23 cellular contexts compared by ENCODE assay signal in the genomic region with DNA sequence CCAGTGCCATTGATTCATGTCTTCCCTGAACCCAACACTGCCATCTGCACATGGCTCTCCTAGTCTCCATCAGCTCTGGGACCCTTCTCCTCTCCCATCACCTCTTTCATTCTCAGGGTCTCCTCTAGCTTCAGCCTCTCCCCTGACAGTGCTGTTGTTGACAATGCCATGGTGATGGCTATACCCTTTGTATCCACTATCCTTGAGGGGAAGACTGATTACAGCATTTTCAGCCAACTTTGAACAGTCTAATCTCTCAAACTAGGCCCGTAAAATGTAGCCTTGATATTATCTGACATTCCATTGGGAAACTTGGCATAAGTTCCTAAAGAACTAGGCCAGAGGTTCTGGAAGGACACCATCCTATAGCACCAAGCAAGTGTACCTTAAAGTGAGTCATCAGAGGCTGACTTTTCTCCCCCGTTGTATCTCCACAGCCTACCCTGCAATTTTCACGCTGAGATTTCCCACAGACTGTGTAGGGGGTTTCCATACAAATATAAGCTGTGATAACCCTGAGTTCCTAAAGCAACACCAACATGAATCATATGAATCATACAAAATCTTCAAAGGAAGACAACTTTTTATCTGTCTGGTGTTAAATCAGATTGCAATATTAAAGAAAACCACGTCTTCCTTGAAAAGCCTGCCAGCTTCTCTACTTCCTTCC. TPM values are rescaled to one million over a fixed set of nuclear protein-coding genes. Genes with fewer than 3 reads are reported as not detected.
DNase-seq lines count a peak whose midpoint lies in the region; ATAC-seq, FAIRE-seq and TF ChIP-seq lines count a peak whose summit lies in the region.
"Had no signal": no experiment of that assay in that cellular context is flagged by ENCODE, and none has a peak within 500 bp of the region (broad histone marks: within the 10 kb centered on the region; RNA-seq: fewer than 3 reads in every experiment).

No MANE protein-coding gene starts in this region.

- ATAC-seq in GM19463 (IDR thresholded peaks at IDR 0.05; ENCODE audit: unreplicated experiment) (no peak), GM18520 (IDR thresholded peaks at IDR 0.05; ENCODE audit: unreplicated experiment) (no peak), HG02571 (IDR thresholded peaks at IDR 0.05; ENCODE audit: unreplicated experiment) (no peak)
- ATAC-seq: WTC11 had no signal

- H3K27ac ChIP-seq in 22Rv1, result peak overlapping the region; percentile 34; the same call in 1 of the 2 replicates
- H3K27ac ChIP-seq in hepatocyte, result peak overlapping the region; percentile 80
- H3K27ac ChIP-seq: right atrium auricular region had no signal

- H3K27me3 ChIP-seq in hepatocyte, result no peaks in the 10 kb centered on the region
- H3K27me3 ChIP-seq: right atrium auricular region had no signal

- FAIRE-seq in RCC 7860 (lab: Jason Lieb, UNC), result no peak
- FAIRE-seq: D721Med, GM18507 had no signal

- H4K20me1 ChIP-seq in hepatocyte (ENCODE audit: insufficient read depth, poor library complexity, severe bottlenecking), result no peaks in the 10 kb centered on the region

- H3K36me3 ChIP-seq in hepatocyte (replicated peaks; ENCODE audit: insufficient read depth, low read depth), result no peaks in the 10 kb centered on the region
- H3K36me3 ChIP-seq: right atrium auricular region had no signal

- H3K9me3 ChIP-seq in hepatocyte (ENCODE audit: low read depth), result no peaks in the 10 kb centered on the region
- H3K9me3 ChIP-seq: right atrium auricular region had no signal

- 38% methylated on average over 4 of the region's 4 CpGs for WGBS in hepatocyte (ENCODE audit: low lambda C conversion rate, missing lambda C conversion rate)

- H3K79me2 ChIP-seq in hepatocyte, result no peaks in the 10 kb centered on the region

- TF ChIP-seq CTCF in 22Rv1 (IDR thresholded peaks at IDR 0.05) (no peak), GM12865 (IDR thresholded peaks at IDR 0.05; ENCODE audit: insufficient read depth, low read depth, low read length, missing control alignments) (no peak), hepatocyte (IDR thresholded peaks at IDR 0.05; ENCODE audit: poor library complexity) (no peak)

- DNase-seq in GM12865 (ENCODE audit: low read depth) (peak; percentile 32), RCC 7860 (ENCODE audit: low spot score) (peak; percentile 82), hepatocyte (ENCODE audit: low spot score) (peak; percentile 47)
- DNase-seq in stimulated activated naive CD4-positive, alpha-beta T cell treated with Interleukin-2 at 50 U/mL for 16 hours (lab: John Stamatoyannopoulos, UW), result no peak
- DNase-seq: activated gamma-delta T cell, AML-193, dermis blood vessel endothelial cell, erythroblast, islet precursor cell, NCI-H2029 treated with DMSO at 0.1 percent for 48 hours, NCI-H82, T-helper 1 cell had no signal

- no peaks in the 10 kb centered on the region for H3K9me2 ChIP-seq in hepatocyte (replicated peaks; ENCODE audit: insufficient read depth)

- H3K4me1 ChIP-seq in hepatocyte (ENCODE audit: insufficient read depth), result peaks cover 20% of the 10 kb centered on the region
- H3K4me1 ChIP-seq: right atrium auricular region had no signal

- H2AFZ ChIP-seq in hepatocyte, result no peak overlapping the region

- H3K4me2 ChIP-seq in hepatocyte, result no peak overlapping the region

- H3K4me3 ChIP-seq in GM12865 (ENCODE audit: low read depth, low read length) (no peak overlapping the region), hepatocyte (no peak overlapping the region)
- H3K4me3 ChIP-seq: right atrium auricular region had no signal

RNA-seq across cellular contexts. Expression of gene HAO2, which starts 5.8 kb away (rescaled TPM):
- total RNA-seq in hepatocyte, result 14.2 and 16.6 TPM in 2 replicates
- polyA plus RNA-seq in hepatocyte, result 5.7 and 14.2 TPM in 2 replicates
- total RNA-seq: dermis blood vessel endothelial cell, mesothelial cell of epicardium, neural crest cell, right atrium auricular region had no signal

RNA-seq across cellular contexts. Expression of gene HSD3B2, which starts 40.6 kb away (rescaled TPM):
- 3.4 and 7.3 TPM in 2 replicates for total RNA-seq in hepatocyte
- polyA plus RNA-seq in hepatocyte, result 2.2 and 4.6 TPM in 2 replicates
- total RNA-seq: dermis blood vessel endothelial cell, neural crest cell, right atrium auricular region, subcutaneous adipose tissue had no signal
